ENCODE assay signal across 26 cellular contexts in genomic region chrX:148681605-148682004, GRCh38.
A peak's percentile ranks its signal among the peaks of the same experiment; 100 is the strongest.
DNase-seq lines count a peak whose midpoint lies in the region; ATAC-seq, FAIRE-seq and TF ChIP-seq lines count a peak whose summit lies in the region.
"Had no signal": no experiment of that assay in that cellular context is flagged by ENCODE, and none has a peak within 500 bp of the region (broad histone marks: within the 10 kb centered on the region; RNA-seq: fewer than 3 reads in every experiment).

No MANE protein-coding gene starts in this region.

- H3K4me2 ChIP-seq in Loucy (ENCODE audit: low read depth, low read length, poor library complexity, severe bottlenecking) (no peak overlapping the region), astrocyte (ENCODE audit: low read length) (no peak overlapping the region)
- H3K4me2 ChIP-seq: GM23338 had no signal

- H3K36me3 Mint-ChIP-seq in astrocyte (ENCODE audit: low read depth, unreplicated experiment), result no peaks in the 10 kb centered on the region
- H3K36me3 Mint-ChIP-seq: CD14-positive monocyte, IgD-negative memory B cell had no signal

- H3K27ac ChIP-seq in C4-2B, result no peak overlapping the region
- no peak overlapping the region for H3K27ac ChIP-seq in astrocyte (ENCODE audit: low read depth, low read length)
- H3K27ac ChIP-seq: SJSA1 had no signal

- H2AFZ ChIP-seq in Loucy (ENCODE audit: low read length), result no peak overlapping the region
- no peak overlapping the region for H2AFZ ChIP-seq in astrocyte (ENCODE audit: low read depth, low read length)
- H2AFZ ChIP-seq: GM23338 had no signal

- H3K79me2 ChIP-seq in Loucy (ENCODE audit: insufficient read depth, low read length) (peaks cover 35% of the 10 kb centered on the region), astrocyte (ENCODE audit: insufficient read depth, low read length) (no peaks in the 10 kb centered on the region)

- H3K36me3 ChIP-seq in Loucy (ENCODE audit: insufficient read depth, low read length) (no peaks in the 10 kb centered on the region), astrocyte (ENCODE audit: insufficient read depth, low read length) (no peaks in the 10 kb centered on the region)
- H3K36me3 ChIP-seq: MG63, SJSA1 had no signal

- H3K9me3 ChIP-seq in Loucy (ENCODE audit: insufficient read depth, low read depth, low read length), result no peaks in the 10 kb centered on the region
- no peaks in the 10 kb centered on the region for H3K9me3 ChIP-seq in astrocyte (ENCODE audit: insufficient read depth, low read depth, low read length)
- H3K9me3 ChIP-seq: MG63, SJSA1 had no signal

- peaks cover 2% of the 10 kb centered on the region for H4K20me1 ChIP-seq in Loucy (ENCODE audit: insufficient read depth, low read length, poor library complexity, severe bottlenecking)
- no peaks in the 10 kb centered on the region for H4K20me1 ChIP-seq in astrocyte (ENCODE audit: insufficient read depth, low read length)

- no peaks in the 10 kb centered on the region for H3K9me3 Mint-ChIP-seq in astrocyte (ENCODE audit: unreplicated experiment)
- H3K9me3 Mint-ChIP-seq: CD14-positive monocyte, GM23338, IgD-negative memory B cell had no signal

- no peak for ATAC-seq in GM19452 (IDR thresholded peaks at IDR 0.05; ENCODE audit: unreplicated experiment)
- ATAC-seq in left lobe of liver, result no peak
- ATAC-seq: GM23338, Right ventricle myocardium inferior had no signal

- no peak overlapping the region for H3K4me3 Mint-ChIP-seq in astrocyte (ENCODE audit: unreplicated experiment)
- H3K4me3 Mint-ChIP-seq: CD14-positive monocyte, GM23338, IgD-negative memory B cell had no signal

- H3K4me3 ChIP-seq in Loucy (ENCODE audit: low read length, poor library complexity, severe bottlenecking) (no peak overlapping the region), astrocyte (ENCODE audit: insufficient read depth, low read depth, low read length) (no peak overlapping the region), fibroblast of pulmonary artery (replicated peaks; ENCODE audit: low read depth, low read length) (no peak overlapping the region)
- H3K4me3 ChIP-seq: GM23338, MG63, SJSA1 had no signal

- H3F3A ChIP-seq in Loucy (ENCODE audit: low read depth), result no peaks in the 10 kb centered on the region

- H3K9me2 ChIP-seq in Loucy (replicated peaks; ENCODE audit: low read depth, low read length), result no peaks in the 10 kb centered on the region

- H3K4me1 Mint-ChIP-seq in astrocyte (ENCODE audit: low read depth, unreplicated experiment), result no peaks in the 10 kb centered on the region
- H3K4me1 Mint-ChIP-seq: CD14-positive monocyte, GM23338, IgD-negative memory B cell had no signal

- TF ChIP-seq CTCF in C4-2B (conservative IDR thresholded peaks at IDR 0.05), result 0 out of 2 replicates have a peak, but pooled peaks have one; percentile 4
- peak; percentile 23; the same call in 1 of the 2 replicates for TF ChIP-seq CTCF in Loucy (conservative IDR thresholded peaks at IDR 0.05; ENCODE audit: low read length)
- TF ChIP-seq CTCF in astrocyte (IDR thresholded peaks at IDR 0.05; ENCODE audit: insufficient read depth, low read depth, low read length), result peak; percentile 18
- TF ChIP-seq CTCF in fibroblast of pulmonary artery (IDR thresholded peaks at IDR 0.05; ENCODE audit: low read length, missing control alignments), result peak; percentile 1

- no peak overlapping the region for H3K27ac Mint-ChIP-seq in astrocyte (ENCODE audit: unreplicated experiment)
- H3K27ac Mint-ChIP-seq: CD14-positive monocyte, GM23338, IgD-negative memory B cell had no signal

- H3K27me3 ChIP-seq in Loucy (ENCODE audit: insufficient read depth, low read length, poor library complexity, severe bottlenecking), result no peaks in the 10 kb centered on the region
- no peaks in the 10 kb centered on the region for H3K27me3 ChIP-seq in astrocyte (ENCODE audit: insufficient read depth, low read length)
- H3K27me3 ChIP-seq: MG63, SJSA1 had no signal

- H3K9ac ChIP-seq in Loucy (ENCODE audit: low read depth, low read length, poor library complexity, severe bottlenecking), result no peak overlapping the region
- no peak overlapping the region for H3K9ac ChIP-seq in astrocyte (ENCODE audit: low read length)

- FAIRE-seq in astrocyte (lab: Jason Lieb, UNC), result peak; percentile 5
- FAIRE-seq: A204.1, D721Med, RCC 7860 had no signal

- DNase-seq in astrocyte (ENCODE audit: low read depth) (no peak), fibroblast of pulmonary artery (ENCODE audit: low read depth) (no peak), left lobe of liver (ENCODE audit: low spot score) (no peak)
- no peak for DNase-seq in activated CD4-positive, alpha-beta T cell treated with anti-CD3 and anti-CD28 coated beads for 4 hours
- DNase-seq: DMS79; HCEC 1CT; Kasumi-1; MG63; NCI-H1092 treated with DMSO at 0.1 percent for 48 hours; NCI-H1436 treated with DMSO at 0.1 percent for 48 hours; NCI-H1930; NCI-H510A treated with DMSO at 0.1 percent for 48 hours; NCI-H748 treated with DMSO at 0.1 percent for 48 hours; NK-92 treated with Interleukin-12 subunit alpha and Interleukin-12 subunit beta, amount 100 ng/mL, for 24 hours; T-helper 1 cell had no signal

- no peaks in the 10 kb centered on the region for H3K27me3 Mint-ChIP-seq in astrocyte (ENCODE audit: low read depth, unreplicated experiment)
- H3K27me3 Mint-ChIP-seq: IgD-negative memory B cell had no signal

- H3K4me1 ChIP-seq in Loucy (ENCODE audit: insufficient read depth, low read length, poor library complexity, severe bottlenecking) (no peaks in the 10 kb centered on the region), astrocyte (ENCODE audit: insufficient read depth, low read length) (no peaks in the 10 kb centered on the region)
- H3K4me1 ChIP-seq: SJSA1 had no signal
